In the genomic region with DNA sequence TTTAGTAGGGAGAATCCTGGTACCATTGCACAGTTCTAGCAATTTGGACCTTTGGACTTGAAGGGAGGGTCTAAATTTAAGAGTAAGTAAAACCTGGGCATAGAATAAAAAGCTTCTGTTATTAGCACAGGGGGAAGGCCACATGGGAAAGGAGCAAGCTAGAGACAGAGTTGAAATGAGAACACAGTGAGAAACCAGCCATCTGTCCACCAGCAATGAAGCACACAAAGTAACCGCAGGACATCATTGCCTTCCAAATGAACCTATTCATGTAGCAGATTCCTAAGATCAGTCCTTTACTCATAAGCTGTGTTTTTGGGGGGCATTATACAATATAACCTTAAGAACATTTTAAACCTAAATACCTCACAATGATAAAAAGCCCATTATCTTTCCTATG, we compare ENCODE assay signal across 21 cellular contexts.
DNase-seq lines count a peak whose midpoint lies in the region; ATAC-seq, FAIRE-seq and TF ChIP-seq lines count a peak whose summit lies in the region.
"Had no signal": no experiment of that assay in that cellular context is flagged by ENCODE, and none has a peak within 500 bp of the region (broad histone marks: within the 10 kb centered on the region; RNA-seq: fewer than 3 reads in every experiment).

No MANE protein-coding gene starts in this region.

- H3K27me3 Mint-ChIP-seq in H9 (ENCODE audit: low read depth) = no peaks in the 10 kb centered on the region
- H3K27me3 Mint-ChIP-seq: CD4-positive, alpha-beta memory T cell had no signal

- H3K36me3 ChIP-seq in H1 (ENCODE audit: control insufficient read depth in 2 of 4, insufficient read depth in 4 of 4, low read length in 3 of 4) (peaks cover 0 to 7% (median 3%) of the 10 kb centered on the region in 4 experiments; a peak in 3 of 8 replicates), neuronal stem cell (replicated peaks in 1 of 2; ENCODE audit: control insufficient read depth in 2 of 2, insufficient read depth in 2 of 2, low read length in 2 of 2) (no peaks in the 10 kb centered on the region)
- H3K36me3 ChIP-seq: BLaER1, Peyer's patch, SJSA1 had no signal

- H3K18ac ChIP-seq in H9 (ENCODE audit: insufficient read length, low read depth, low read length) = no peak overlapping the region
- H3K18ac ChIP-seq in H1 (ENCODE audit: extremely low read depth, low read length) = no peak overlapping the region
- H3K18ac ChIP-seq in neuronal stem cell (ENCODE audit: low read length) = no peak overlapping the region

- peaks cover 10 to 19% of the 10 kb centered on the region in 2 experiments for H3K9me3 Mint-ChIP-seq in H9

- H4K20me1 ChIP-seq in H9 (ENCODE audit: control insufficient read depth, insufficient read depth, insufficient read length) = no peaks in the 10 kb centered on the region
- H4K20me1 ChIP-seq in H1 (replicated peaks in 1 of 2; ENCODE audit: control insufficient read depth in 1 of 2, insufficient read depth in 2 of 2, low read length in 2 of 2) = no peaks in the 10 kb centered on the region
- H4K20me1 ChIP-seq: BLaER1 had no signal

- no peak overlapping the region for H2BK12ac ChIP-seq in H9 (ENCODE audit: insufficient read length, low read depth, low read length)
- no peak overlapping the region for H2BK12ac ChIP-seq in H1 (ENCODE audit: low read depth, low read length)
- H2BK12ac ChIP-seq in neuronal stem cell (ENCODE audit: low read length) = no peak overlapping the region

- peaks cover 24 to 32% of the 10 kb centered on the region in 2 experiments for H3K4me1 Mint-ChIP-seq in H9
- H3K4me1 Mint-ChIP-seq: CD4-positive, alpha-beta memory T cell had no signal

- H3K4me2 ChIP-seq in H9 (ENCODE audit: insufficient read depth, insufficient read length, low read length) = no peak overlapping the region
- H3K4me2 ChIP-seq in H1 (ENCODE audit: insufficient read depth in 1 of 2, low read depth in 2 of 2, low read length in 2 of 2) = peak overlapping the region; percentile 24; a peak in 1 of 4 replicates
- H3K4me2 ChIP-seq in neuronal stem cell (ENCODE audit: insufficient read depth, low read length, poor library complexity, severe bottlenecking) = no peak overlapping the region
- H3K4me2 ChIP-seq: A549, BLaER1 had no signal

- H3K9ac ChIP-seq in H9 (ENCODE audit: extremely low read depth, insufficient read length, low read length) (no peak overlapping the region), H1 (replicated peaks in 1 of 4; ENCODE audit: extremely low read depth in 1 of 4, low read depth in 3 of 4, low read length in 3 of 4) (no peak overlapping the region), neuronal stem cell (ENCODE audit: low read depth, low read length, poor library complexity) (no peak overlapping the region)
- H3K9ac ChIP-seq: BLaER1 had no signal

- no peak for TF ChIP-seq EP300 in H1 (IDR thresholded peaks at IDR 0.05; ENCODE audit: borderline replicate concordance in 1 of 2, low read depth in 2 of 2, low read length in 2 of 2)

- CTCF ChIA-PET in H1 (lab: Charles Lee; ENCODE audit: partially characterized antibody) = no interaction called here

- H4K8ac ChIP-seq in H9 (replicated peaks; ENCODE audit: insufficient read length, low read depth, low read length) (no peak overlapping the region), H1 (ENCODE audit: extremely low read depth, insufficient read depth, low read length) (no peak overlapping the region), neuronal stem cell (ENCODE audit: low read depth, low read length) (no peak overlapping the region)

- H3K23ac ChIP-seq in H9 (ENCODE audit: insufficient read length, low read depth, low read length) = no peak overlapping the region
- H3K23ac ChIP-seq in H1 (ENCODE audit: insufficient read length) = no peak overlapping the region
- H3K23ac ChIP-seq in neuronal stem cell (ENCODE audit: low read depth, low read length, poor library complexity) = no peak overlapping the region

- H3T11ph ChIP-seq in H9 (ENCODE audit: low read length) = no peak overlapping the region

- no CpG with 5 or more reads among the region's 1 CpG for WGBS in H9 (ENCODE audit: extremely low coverage, insufficient read length, low lambda C conversion rate)
- 74% methylated on average over 1 of the region's 1 CpG; no CpG with 5 or more reads in 1 of the 2 experiments for WGBS in H1 (ENCODE audit: extremely low coverage in 1 of 2, insufficient coverage in 1 of 2, insufficient read length in 1 of 2, insufficient replicate concordance in 2 of 2, low coverage in 1 of 2, low lambda C conversion rate in 2 of 2, missing lambda C conversion rate in 1 of 2), 2 experiments
- WGBS in neuronal stem cell (ENCODE audit: extremely low coverage in 2 of 2, insufficient read length in 2 of 2, insufficient replicate concordance in 1 of 2), 2 donors = no CpG with 5 or more reads among the region's 1 CpG

- H3K79me2 ChIP-seq in H9 (ENCODE audit: insufficient read depth, low read length) (no peaks in the 10 kb centered on the region), H1 (ENCODE audit: control insufficient read depth in 1 of 2, insufficient read depth in 2 of 2, low read length in 2 of 2) (no peaks in the 10 kb centered on the region)

- H3K79me1 ChIP-seq in H9 (ENCODE audit: insufficient read depth, low read depth, low read length, poor library complexity, severe bottlenecking) = no peaks in the 10 kb centered on the region
- H3K79me1 ChIP-seq in H1 (ENCODE audit: low read depth, low read length) = no peaks in the 10 kb centered on the region
- no peaks in the 10 kb centered on the region for H3K79me1 ChIP-seq in neuronal stem cell (ENCODE audit: low read depth, low read length)

- peaks cover 7 to 24% (median 13%) of the 10 kb centered on the region in 3 experiments for H3K36me3 Mint-ChIP-seq in H9 (ENCODE audit: insufficient read depth in 1 of 3, low read depth in 3 of 3)
- H3K36me3 Mint-ChIP-seq: CD4-positive, alpha-beta memory T cell had no signal

- H3K14ac ChIP-seq in H9 (ENCODE audit: insufficient read depth, low read length) = no peak overlapping the region
- no peak overlapping the region for H3K14ac ChIP-seq in H1 (ENCODE audit: insufficient read length)
- no peak overlapping the region for H3K14ac ChIP-seq in neuronal stem cell (ENCODE audit: low read length)

- H3K56ac ChIP-seq in H9 (ENCODE audit: insufficient read length, low read depth, low read length) (no peak overlapping the region), H1 (replicated peaks; ENCODE audit: insufficient read length, low read depth, low read length) (no peak overlapping the region)

- H3K4me1 ChIP-seq in H9 (ENCODE audit: insufficient read depth, low read length) = peaks cover 5% of the 10 kb centered on the region; the same call in 1 of the 2 replicates
- peaks cover 0 to 5% (median 0%) of the 10 kb centered on the region in 4 experiments; a peak in 2 of 7 replicates for H3K4me1 ChIP-seq in H1 (replicated peaks in 1 of 4; ENCODE audit: control insufficient read depth in 3 of 4, insufficient read depth in 4 of 4, low read length in 3 of 4)
- H3K4me1 ChIP-seq in neuronal stem cell (ENCODE audit: control insufficient read depth in 2 of 2, insufficient read depth in 1 of 2, low read depth in 1 of 2, low read length in 2 of 2) = peaks cover 0 to 8% of the 10 kb centered on the region in 2 donors
- H3K4me1 ChIP-seq: A549, BLaER1, Peyer's patch, SJSA1 had no signal

- peak overlapping the region in 1 of 4 experiments; percentile 23; a peak in 1 of 8 replicates for H3K4me3 ChIP-seq in H1 (ENCODE audit: extremely low read depth in 1 of 4, insufficient read depth in 2 of 4, low read depth in 3 of 4, low read length in 4 of 4)
- H3K4me3 ChIP-seq in neuronal stem cell (ENCODE audit: low read length in 2 of 2) = no peak overlapping the region
- H3K4me3 ChIP-seq: A549, BLaER1, Peyer's patch, SJSA1 had no signal

- no peak overlapping the region for H4K5ac ChIP-seq in H9 (ENCODE audit: insufficient read length, low read depth, low read length)
- no peak overlapping the region for H4K5ac ChIP-seq in H1 (ENCODE audit: insufficient read length, low read depth, low read length)

- no peak overlapping the region for H2BK20ac ChIP-seq in H9 (ENCODE audit: low read depth, low read length, poor library complexity, severe bottlenecking)
- no peak overlapping the region for H2BK20ac ChIP-seq in H1 (ENCODE audit: low read length)

- TF ChIP-seq RAD21 in H1 (IDR thresholded peaks at IDR 0.05 in 1 of 2, conservative IDR thresholded peaks at IDR 0.05 in 1 of 2; ENCODE audit: low read depth in 2 of 2, low read length in 2 of 2) = no peak

- no peak overlapping the region for H3K4me3 Mint-ChIP-seq in H9
- H3K4me3 Mint-ChIP-seq: CD4-positive, alpha-beta memory T cell had no signal

- H3K27me3 ChIP-seq in H9 (ENCODE audit: insufficient read depth, low read length) = no peaks in the 10 kb centered on the region
- no peaks in the 10 kb centered on the region for H3K27me3 ChIP-seq in H1 (replicated peaks in 1 of 4; ENCODE audit: control insufficient read depth in 3 of 4, extremely low read depth in 1 of 4, insufficient read depth in 3 of 4, low read length in 3 of 4)
- H3K27me3 ChIP-seq in neuronal stem cell (ENCODE audit: control insufficient read depth in 3 of 3, insufficient read depth in 3 of 3, low read depth in 1 of 3, low read length in 3 of 3) = no peaks in the 10 kb centered on the region
- H3K27me3 ChIP-seq: BLaER1, Peyer's patch, SJSA1 had no signal

- H2BK5ac ChIP-seq in H9 (ENCODE audit: insufficient read length, low read length) = no peak overlapping the region
- H2BK5ac ChIP-seq in H1 (ENCODE audit: low read depth, low read length) = no peak overlapping the region
- H2BK5ac ChIP-seq in neuronal stem cell (ENCODE audit: low read length) = no peak overlapping the region

- POLR2A ChIA-PET in H1 (lab: Charles Lee; ENCODE audit: partially characterized antibody) = no interaction called here

- no peak overlapping the region for H2BK120ac ChIP-seq in H9 (ENCODE audit: low read depth, low read length, poor library complexity, severe bottlenecking)
- H2BK120ac ChIP-seq in H1 (replicated peaks; ENCODE audit: low read depth, low read length) = no peak overlapping the region
- no peak overlapping the region for H2BK120ac ChIP-seq in neuronal stem cell (ENCODE audit: low read depth, low read length)

- TF ChIP-seq CTCF in H9 (conservative IDR thresholded peaks at IDR 0.05) (no peak), H1 (IDR thresholded peaks at IDR 0.05; ENCODE audit: control extremely low read depth in 1 of 3, insufficient read depth in 1 of 3, low read depth in 1 of 3, low read length in 3 of 3) (no peak)

- no peak overlapping the region for H4K91ac ChIP-seq in H9 (ENCODE audit: insufficient read length, low read depth, low read length)
- H4K91ac ChIP-seq in H1 (replicated peaks; ENCODE audit: insufficient read length, low read length) = peak overlapping the region; percentile 29
- no peak overlapping the region for H4K91ac ChIP-seq in neuronal stem cell (ENCODE audit: low read depth, low read length, poor library complexity)

- H2BK15ac ChIP-seq in H9 (ENCODE audit: low read depth, low read length) (no peak overlapping the region), H1 (ENCODE audit: low read length) (no peak overlapping the region), neuronal stem cell (ENCODE audit: low read length) (no peak overlapping the region)

- TF ChIP-seq POLR2A in H1 (IDR thresholded peaks at IDR 0.05; ENCODE audit: control extremely low read depth in 1 of 2, low read depth in 2 of 2, low read length in 2 of 2) = no peak

- no peak for ATAC-seq in GM19023 (IDR thresholded peaks at IDR 0.05; ENCODE audit: unreplicated experiment)
- ATAC-seq: A549 had no signal

- H3K27ac ChIP-seq in H9 (ENCODE audit: insufficient read length, low read depth, low read length) (no peak overlapping the region), H1 (ENCODE audit: low read depth, low read length) (no peak overlapping the region), neuronal stem cell (replicated peaks; ENCODE audit: low read length) (peak overlapping the region; percentile 53)
- H3K27ac ChIP-seq: A549, BLaER1, Peyer's patch, SJSA1 had no signal

- H3K4ac ChIP-seq in H9 (ENCODE audit: low read depth, low read length) (no peak overlapping the region), H1 (replicated peaks; ENCODE audit: insufficient read length, low read depth, low read length) (no peak overlapping the region), neuronal stem cell (ENCODE audit: low read length) (no peak overlapping the region)

- no peak overlapping the region for H2AFZ ChIP-seq in H9 (ENCODE audit: low read length)
- H2AFZ ChIP-seq in H1 (ENCODE audit: low read length) = 0 out of 2 replicates have a peak overlapping the region, but pooled peaks have one; percentile 13
- no peak overlapping the region for H2AFZ ChIP-seq in neuronal stem cell (ENCODE audit: low read length)

- peak overlapping the region; percentile 73 to 95 (median 94) for H3K27ac Mint-ChIP-seq in H9
- H3K27ac Mint-ChIP-seq: CD4-positive, alpha-beta memory T cell had no signal

- no peak overlapping the region for H2AK5ac ChIP-seq in H9 (ENCODE audit: insufficient read length, low read length)
- no peak overlapping the region for H2AK5ac ChIP-seq in H1 (ENCODE audit: low read depth, low read length)
- no peak overlapping the region for H2AK5ac ChIP-seq in neuronal stem cell (ENCODE audit: low read depth, low read length)

- FAIRE-seq in H1 (lab: Jason Lieb, UNC) = peak; percentile 88
- FAIRE-seq: A549, GM12892 had no signal

- H3K9me3 ChIP-seq in H9 (ENCODE audit: control insufficient read depth, low read depth, low read length) (no peaks in the 10 kb centered on the region), H1 (ENCODE audit: insufficient read depth in 2 of 2, low read depth in 1 of 2, low read length in 1 of 2) (peaks cover 4 to 7% of the 10 kb centered on the region in 2 experiments; a peak in 3 of 4 replicates), neuronal stem cell (replicated peaks in 1 of 2; ENCODE audit: control insufficient read depth in 2 of 2, insufficient read depth in 1 of 2, low read depth in 1 of 2, low read length in 2 of 2) (peaks cover 0 to 2% of the 10 kb centered on the region in 2 donors)
- H3K9me3 ChIP-seq: A549, Peyer's patch, SJSA1 had no signal

- DNase-seq in H9 (peak; percentile 28), NCI-H446 treated with DMSO at 0.1 percent for 48 hours (lab: John Stamatoyannopoulos, UW) (peak; percentile 83), H1 (ENCODE audit: low read depth in 1 of 2, low spot score in 2 of 2) (no peak), neuronal stem cell (ENCODE audit: low spot score) (peak; percentile 24), NOMO-1 treated with dmso at 0.1 percent for 144 hours (lab: John Stamatoyannopoulos, UW; ENCODE audit: unreplicated experiment) (no peak)
- no peak for DNase-seq in activated CD4-positive, CD25-positive, alpha-beta regulatory T cell treated with anti-CD3 and anti-CD28 coated beads, Interleukin-2, amount 50 U/mL, for 72 hours
- DNase-seq: Calu3; CD4-positive, alpha-beta memory T cell; DMS53; EL; HCEC 1CT; NCI-H1092 treated with DMSO at 0.1 percent for 48 hours; NCI-H2107; NCI-H345; NCI-H69; Peyer's patch had no signal

- H3K23me2 ChIP-seq in H9 (ENCODE audit: insufficient read length, low read depth, low read length, poor library complexity, severe bottlenecking) = no peaks in the 10 kb centered on the region
- no peaks in the 10 kb centered on the region for H3K23me2 ChIP-seq in H1 (ENCODE audit: low read depth, low read length)

Comparison
In these comparisons a context has a peak if more than half of its experiments do, and no peak if none do; other contexts are left out.
1. DNase-seq: peak in H9 (single experiment), NCI-H446 treated with DMSO at 0.1 percent for 48 hours (single experiment) and neuronal stem cell (single experiment); none in H1 (0 of 2), NOMO-1 treated with dmso at 0.1 percent for 144 hours (single experiment) and activated CD4-positive, CD25-positive, alpha-beta regulatory T cell treated with anti-CD3 and anti-CD28 coated beads, Interleukin-2, amount 50 U/mL, for 72 hours (single experiment).
2. H3K4me2 ChIP-seq: peak in H1 (2 of 2); none in H9 (single experiment) and neuronal stem cell (single experiment).